Comparison of ENCODE assay signal across 1 cellular context in genomic region chr19:2423913-2424685, GRCh38.
TF ChIP-seq lines count a peak whose summit lies in the region.

No MANE protein-coding gene starts in this region.

TF ChIP-seq in HepG2, 621 proteins besides CTCF, POLR2A, EP300 and RAD21:
- TF ChIP-seq AGO2 (optimal IDR thresholded peaks at IDR 0.05; ENCODE audit: low read depth, low read length) (peak; percentile 87), POLR2G (IDR thresholded peaks at IDR 0.05; ENCODE audit: low read depth, low read length) (0 out of 2 replicates have a peak, but pooled peaks have one; percentile 15), RBFOX2 (IDR thresholded peaks at IDR 0.05; ENCODE audit: low read depth, low read length) (peak; percentile 82), FOXA1 (IDR thresholded peaks at IDR 0.05) (no peak), FOXA1 (CRISPR knock-in tag; IDR thresholded peaks at IDR 0.05) (no peak)
